ENCODE assay signal across 4 cellular contexts in genomic region chr4:126086041-126086440, GRCh38.
TF ChIP-seq lines count a peak whose summit lies in the region.

No MANE protein-coding gene starts in this region.

TF ChIP-seq in HepG2, 621 proteins besides CTCF, POLR2A, EP300 and RAD21:
- TF ChIP-seq MAFF (IDR thresholded peaks at IDR 0.05; ENCODE audit: low read depth, low read length) (peak; percentile 45; the same call in 1 of the 2 replicates), TBX2 (CRISPR knock-in tag; IDR thresholded peaks at IDR 0.05; ENCODE audit: borderline replicate concordance) (no peak), MAFK (conservative IDR thresholded peaks at IDR 0.05 in 1 of 2, IDR thresholded peaks at IDR 0.05 in 1 of 2; ENCODE audit: low read length in 2 of 2) (peak; percentile 36 to 58; a peak in 3 of 4 replicates)
TF ChIP-seq in HepG2: peak in this region for 2.

TF ChIP-seq in A549, 52 proteins besides CTCF, POLR2A, EP300 and RAD21:
- no peak for TF ChIP-seq E2F6 (IDR thresholded peaks at IDR 0.05; ENCODE audit: borderline replicate concordance, low read depth)
- TF ChIP-seq RARB (CRISPR knock-in tag; IDR thresholded peaks at IDR 0.05), result no peak
- TF ChIP-seq MAFK (IDR thresholded peaks at IDR 0.05; ENCODE audit: partially characterized antibody), result peak; percentile 28
- TF ChIP-seq PHF8 (IDR thresholded peaks at IDR 0.05; ENCODE audit: borderline replicate concordance, low read depth), result no peak

TF ChIP-seq in IMR-90, 13 proteins besides CTCF, POLR2A, EP300 and RAD21:
- TF ChIP-seq BHLHE40 (IDR thresholded peaks at IDR 0.05; ENCODE audit: low read depth, low read length), result no peak
- no peak for TF ChIP-seq SMC3 (IDR thresholded peaks at IDR 0.05; ENCODE audit: low read depth, low read length)
- peak; percentile 62 for TF ChIP-seq MAFK (IDR thresholded peaks at IDR 0.05; ENCODE audit: low read depth, low read length)
- TF ChIP-seq ELK1 (IDR thresholded peaks at IDR 0.05; ENCODE audit: borderline replicate concordance, low read depth, low read length), result no peak
- TF ChIP-seq RCOR1 (IDR thresholded peaks at IDR 0.05; ENCODE audit: insufficient replicate concordance, low read length), result no peak

TF ChIP-seq in K562, 482 proteins besides CTCF, POLR2A, EP300 and RAD21:
- TF ChIP-seq MNT (conservative IDR thresholded peaks at IDR 0.05) (no peak), MAFK (IDR thresholded peaks at IDR 0.05; ENCODE audit: low read length) (peak; percentile 28; the same call in 1 of the 2 replicates), ZNF316 (IDR thresholded peaks at IDR 0.05) (peak; percentile 68)
